ENCODE assay signal across 13 cellular contexts in genomic region chr1:173637236-173638042, GRCh38. TPM values are rescaled to one million over a fixed set of nuclear protein-coding genes. Genes with fewer than 3 reads are reported as not detected.
A peak's percentile ranks its signal among the peaks of the same experiment; 100 is the strongest.
DNase-seq lines count a peak whose midpoint lies in the region; FAIRE-seq and TF ChIP-seq lines count a peak whose summit lies in the region.
"Not testable (repeated sequence)": the region's sequence is repeated elsewhere in the genome, so short reads cannot be mapped to it uniquely, and the experiment has no call there.
"Had no signal": no experiment of that assay in that cellular context is flagged by ENCODE, and none has a peak within 500 bp of the region (broad histone marks: within the 10 kb centered on the region; RNA-seq: fewer than 3 reads in every experiment).

No MANE protein-coding gene starts in this region.

- H3K36me3 ChIP-seq in HEK293 (ENCODE audit: control insufficient read depth in 2 of 2, insufficient read depth in 1 of 2, low read length in 2 of 2); bronchial epithelial cell (ENCODE audit: control insufficient read depth, insufficient read depth, low read length); keratinocyte (ENCODE audit: control insufficient read depth in 2 of 2, extremely low read depth in 1 of 2, insufficient read depth in 2 of 2, low read length in 2 of 2); neural progenitor cell: not testable (repeated sequence)

- not testable (repeated sequence) for H3K79me2 ChIP-seq in keratinocyte (ENCODE audit: control insufficient read depth, insufficient read depth, low read length)
- peaks cover 48% of the 10 kb centered on the region for H3K79me2 ChIP-seq in neural progenitor cell (ENCODE audit: low read depth)

- POLR2A ChIA-PET in HEK293 (lab: Yijun Ruan, JAX); RWPE1 (lab: Yijun Ruan, JAX; ENCODE audit: low non-redundant PET): not testable (repeated sequence)

- not testable (repeated sequence) for H3K27ac Mint-ChIP-seq in neural progenitor cell

- TF ChIP-seq CTCF in HEK293 (tag by site-specific recombination; IDR thresholded peaks at IDR 0.05); RWPE1 (conservative IDR thresholded peaks at IDR 0.05; ENCODE audit: low read depth); bronchial epithelial cell (IDR thresholded peaks at IDR 0.05; ENCODE audit: insufficient read depth, low read length, severe bottlenecking); keratinocyte (optimal IDR thresholded peaks at IDR 0.05 in 1 of 3, IDR thresholded peaks at IDR 0.05 in 1 of 3, conservative IDR thresholded peaks at IDR 0.05 in 1 of 3; ENCODE audit: extremely low read depth in 1 of 3, insufficient read depth in 2 of 3, low read length in 3 of 3); neural progenitor cell (IDR thresholded peaks at IDR 0.05): not testable (repeated sequence)

- CTCF ChIA-PET in HEK293 (lab: Yijun Ruan, JAX); RWPE1 (lab: Yijun Ruan, JAX): not testable (repeated sequence)

- not testable (repeated sequence) for H2AFZ ChIP-seq in keratinocyte (ENCODE audit: control insufficient read depth, low read length)
- H2AFZ ChIP-seq in neural progenitor cell (replicated peaks): peak overlapping the region; percentile 11

- not testable (repeated sequence) for H3K27me3 Mint-ChIP-seq in neural progenitor cell (ENCODE audit: insufficient read depth, low read depth)

- not testable (repeated sequence) for H3K4me1 ChIP-seq in HEK293 (ENCODE audit: control insufficient read depth, insufficient read depth, low read length); keratinocyte (ENCODE audit: control insufficient read depth, extremely low read depth, insufficient read depth, low read length)
- H3K4me1 ChIP-seq in neural progenitor cell: peaks cover 17% of the 10 kb centered on the region

- H3F3A ChIP-seq in neural progenitor cell (ENCODE audit: low read depth): peaks cover 36% of the 10 kb centered on the region

- H3K4me3 ChIP-seq in HEK293 (ENCODE audit: low read depth, low read length); bronchial epithelial cell (ENCODE audit: low read depth, low read length); keratinocyte (ENCODE audit: control insufficient read depth in 2 of 3, extremely low read depth in 1 of 3, insufficient read depth in 2 of 3, low read depth in 1 of 3, low read length in 3 of 3): not testable (repeated sequence)
- peak overlapping the region; percentile 57 for H3K4me3 ChIP-seq in neural progenitor cell

- not testable (repeated sequence) for H3K4me3 Mint-ChIP-seq in neural progenitor cell

- not testable (repeated sequence) for H3K4me1 Mint-ChIP-seq in neural progenitor cell

- H3K27ac ChIP-seq in HEK293 (ENCODE audit: extremely low read depth, low read depth, low read length); keratinocyte (ENCODE audit: control insufficient read depth, insufficient read depth, low read length): not testable (repeated sequence)
- H3K27ac ChIP-seq in RWPE1: peak overlapping the region; percentile 37; the same call in 1 of the 2 replicates
- H3K27ac ChIP-seq in epithelial cell of prostate: peak overlapping the region; percentile 62
- peak overlapping the region; percentile 100 for H3K27ac ChIP-seq in neural progenitor cell

- not testable (repeated sequence) for DNase-seq in RWPE1 (ENCODE audit: low spot score); epithelial cell of prostate (ENCODE audit: low read depth, low spot score); keratinocyte (ENCODE audit: low read depth, low spot score)
- DNase-seq in bronchial epithelial cell (ENCODE audit: low read depth) (peak; percentile 71), neural progenitor cell (ENCODE audit: low spot score) (peak; percentile 83), urothelium cell line (ENCODE audit: low spot score) (peak; percentile 9)

- not testable (repeated sequence) for H3K9me1 ChIP-seq in keratinocyte (ENCODE audit: control insufficient read depth, extremely low read depth, insufficient read depth, low read length)

- not testable (repeated sequence) for H3K36me3 Mint-ChIP-seq in neural progenitor cell

- not testable (repeated sequence) for H3K9me3 Mint-ChIP-seq in neural progenitor cell

- H4K20me1 ChIP-seq in keratinocyte (ENCODE audit: control insufficient read depth, extremely low read depth, insufficient read depth, low read length); neural progenitor cell (ENCODE audit: low read depth): not testable (repeated sequence)

- not testable (repeated sequence) for H3K9ac ChIP-seq in keratinocyte (ENCODE audit: control insufficient read depth, extremely low read depth, insufficient read depth, low read length)
- peak overlapping the region; percentile 89 for H3K9ac ChIP-seq in neural progenitor cell

- H3K27me3 ChIP-seq in bronchial epithelial cell (ENCODE audit: control insufficient read depth, insufficient read depth, low read length); keratinocyte (ENCODE audit: control insufficient read depth, extremely low read depth, insufficient read depth, low read length); neural progenitor cell: not testable (repeated sequence)

- not testable (repeated sequence) for H3K9me3 ChIP-seq in HEK293 (ENCODE audit: control insufficient read depth, insufficient read depth, low read depth, low read length); neural progenitor cell (ENCODE audit: low read depth)
- peaks cover 17% of the 10 kb centered on the region for H3K9me3 ChIP-seq in keratinocyte (ENCODE audit: control insufficient read depth, low read depth, low read length)

- not testable (repeated sequence) for H3K4me2 ChIP-seq in keratinocyte (ENCODE audit: control insufficient read depth, extremely low read depth, insufficient read depth, low read depth, low read length)
- H3K4me2 ChIP-seq in neural progenitor cell: peak overlapping the region; percentile 79

- FAIRE-seq in bronchial epithelial cell (lab: Jason Lieb, UNC); urothelium cell line (lab: Jason Lieb, UNC): not testable (repeated sequence)
- peak; percentile 36 for FAIRE-seq in keratinocyte (lab: Jason Lieb, UNC)

- dilution Hi-C loops in keratinocyte (cut with MboI; ENCODE audit: extremely low pct_ligation_motif_present, low sequenced_read_pairs): not testable (repeated sequence)

TF ChIP-seq in HEK293, 187 proteins besides CTCF, POLR2A, EP300 and RAD21:
- TF ChIP-seq SETDB1 (IDR thresholded peaks at IDR 0.05; ENCODE audit: insufficient read length, low read length) (peak; percentile 91), SCRT2 (tag by site-specific recombination; IDR thresholded peaks at IDR 0.05) (peak; percentile 90), TRIM28 (IDR thresholded peaks at IDR 0.05; ENCODE audit: borderline replicate concordance, low read length) (peak; percentile 39; the same call in 1 of the 2 replicates)
TF ChIP-seq in HEK293: peak in this region for 3; not testable (repeated sequence) for 184.

RNA-seq across cellular contexts. Expression of gene TEX50, which starts 2.3 kb away (rescaled TPM):
- total RNA-seq in bronchial epithelial cell (not detected in 2 replicates), neural progenitor cell (ENCODE audit: low replicate concordance) (not detected in 2 replicates)
- not detected in 3 replicates for polyA plus RNA-seq in keratinocyte
- not detected for polyA plus RNA-seq in keratinocyte (2011; ENCODE audit: low read depth)
- not detected in 2 replicates for polyA plus RNA-seq in keratinocyte (2011; cell fraction: cytosol; rRNA removed)
- not detected in 2 replicates for polyA plus RNA-seq in keratinocyte (2011; cell fraction: nucleus; rRNA removed)
- not detected in 2 replicates for polyA plus RNA-seq in keratinocyte (2012; ENCODE audit: low replicate concordance)
- polyA minus RNA-seq in keratinocyte: not detected in 3 replicates
- polyA minus RNA-seq in keratinocyte (2011; cell fraction: cytosol; rRNA and poly(A)+ RNA removed): not detected
- polyA minus RNA-seq in keratinocyte (2011; cell fraction: nucleus; rRNA and poly(A)+ RNA removed): not detected in 2 replicates
- total RNA-seq: CD4-positive, CD25-positive, alpha-beta regulatory T cell; OCI-LY7; Peyer's patch; SJCRH30 had no signal
- polyA plus RNA-seq: BJ; CD4-positive, CD25-positive, alpha-beta regulatory T cell; IgD-negative memory B cell had no signal

RNA-seq across cellular contexts. Expression of gene ANKRD45, which starts 32.2 kb away (rescaled TPM):
- total RNA-seq in bronchial epithelial cell (under 0.01 TPM in 2 replicates), neural progenitor cell (ENCODE audit: low replicate concordance) (1.5 and 2.3 TPM in 2 replicates)
- polyA plus RNA-seq in keratinocyte: 0.11 to 0.18 TPM (median 0.15 TPM) in 3 replicates
- polyA plus RNA-seq in keratinocyte (2011; ENCODE audit: low read depth): 0.24 TPM
- polyA plus RNA-seq in keratinocyte (2011; cell fraction: cytosol; rRNA removed): 0.21 and 0.24 TPM in 2 replicates
- 0.11 and 0.24 TPM in 2 replicates for polyA plus RNA-seq in keratinocyte (2011; cell fraction: nucleus; rRNA removed)
- polyA plus RNA-seq in keratinocyte (2012; ENCODE audit: low replicate concordance): 0.10 and 0.11 TPM in 2 replicates
- 0.22 to 0.33 TPM in 2 of 3 replicates, not detected in the other for polyA minus RNA-seq in keratinocyte
- not detected for polyA minus RNA-seq in keratinocyte (2011; cell fraction: cytosol; rRNA and poly(A)+ RNA removed)
- polyA minus RNA-seq in keratinocyte (2011; cell fraction: nucleus; rRNA and poly(A)+ RNA removed): 0.42 TPM in 1 of 2 replicates, not detected in the other
- total RNA-seq: CD4-positive, CD25-positive, alpha-beta regulatory T cell; Peyer's patch; SJCRH30 had no signal
- polyA plus RNA-seq: BJ; CD4-positive, CD25-positive, alpha-beta regulatory T cell; IgD-negative memory B cell had no signal

RNA-seq across cellular contexts. Expression of gene SLC9C2, which starts 34.6 kb away (rescaled TPM):
- total RNA-seq in bronchial epithelial cell (not detected in 2 replicates), neural progenitor cell (ENCODE audit: low replicate concordance) (not detected in 2 replicates)
- not detected in 3 replicates for polyA plus RNA-seq in keratinocyte
- polyA plus RNA-seq in keratinocyte (2011; ENCODE audit: low read depth): not detected
- polyA plus RNA-seq in keratinocyte (2011; cell fraction: cytosol; rRNA removed): not detected in 2 replicates
- not detected in 2 replicates for polyA plus RNA-seq in keratinocyte (2011; cell fraction: nucleus; rRNA removed)
- polyA plus RNA-seq in keratinocyte (2012; ENCODE audit: low replicate concordance): not detected in 2 replicates
- not detected in 3 replicates for polyA minus RNA-seq in keratinocyte
- not detected for polyA minus RNA-seq in keratinocyte (2011; cell fraction: cytosol; rRNA and poly(A)+ RNA removed)
- polyA minus RNA-seq in keratinocyte (2011; cell fraction: nucleus; rRNA and poly(A)+ RNA removed): not detected in 2 replicates
- total RNA-seq: CD4-positive, CD25-positive, alpha-beta regulatory T cell; OCI-LY7; Peyer's patch; SJCRH30 had no signal
- polyA plus RNA-seq: BJ; CD4-positive, CD25-positive, alpha-beta regulatory T cell; IgD-negative memory B cell had no signal
